Comparison of ENCODE assay signal across 20 cellular contexts in the genomic region with DNA sequence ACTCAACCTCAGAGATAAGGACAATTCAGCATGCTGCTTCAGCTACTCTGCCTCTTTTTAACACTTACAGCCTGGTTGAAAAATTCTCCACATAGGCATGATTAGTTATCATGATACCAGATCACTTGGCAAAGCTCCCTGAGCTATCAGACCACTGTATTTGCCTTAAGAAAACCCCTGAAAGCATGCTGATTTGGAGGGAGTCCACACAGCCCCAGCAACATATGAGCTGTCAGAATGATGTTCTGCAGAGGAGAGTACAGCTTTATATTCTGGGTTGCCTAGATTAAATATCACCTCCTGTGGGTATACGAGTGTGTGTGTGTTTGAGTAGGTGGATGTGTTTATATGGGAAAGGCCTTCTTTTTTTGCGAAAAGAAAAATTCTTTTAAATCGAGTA.
"Had no signal": no experiment of that assay in that cellular context is flagged by ENCODE, and none has a peak within 500 bp of the region (broad histone marks: within the 10 kb centered on the region; RNA-seq: fewer than 3 reads in every experiment).

No MANE protein-coding gene starts in this region.

- H3K27ac ChIP-seq: breast epithelium, epithelial cell of prostate, tibial artery had no signal

- H3K4me3 ChIP-seq: breast epithelium, tibial artery had no signal

- H3K36me3 ChIP-seq: breast epithelium, tibial artery had no signal

- DNase-seq: activated B cell treated with CpG ODN at 0.5 μM for 24 hours; activated CD4-positive, alpha-beta T cell treated with anti-CD3 and anti-CD28 coated beads for 36 hours; activated CD4-positive, alpha-beta T cell treated with anti-CD3 and anti-CD28 coated beads, Interleukin-2, amount 50 U/mL, for 48 hours; activated CD8-positive, alpha-beta memory T cell treated with anti-CD3 and anti-CD28 coated beads, Interleukin-2, amount 50 U/mL, for 48 hours; activated naive CD4-positive, alpha-beta T cell; activated T-cell treated with anti-CD3 and anti-CD28 coated beads, Interleukin-2, amount 50 U/mL, for 4 hours; amniotic stem cell; cerebellar nuclear complex; cortex of kidney; foreskin fibroblast; immature natural killer cell; kidney glomerular epithelial cell; natural killer cell; stimulated activated CD4-positive, alpha-beta T cell treated with anti-CD3 and anti-CD28 coated beads, Interleukin-4, amount 100 ng/mL, for 24 hours; stimulated activated naive CD8-positive, alpha-beta T cell treated with anti-CD3 and anti-CD28 coated beads, Interleukin-15, Interleukin-2, amounts not matched to agents 100 U/mL and 50 U/mL, for 24 hours; substantia nigra; T1000; tibial artery had no signal

- H3K27me3 ChIP-seq: breast epithelium, tibial artery had no signal

- ATAC-seq: activated CD4-positive, alpha-beta T cell treated with anti-CD3 and anti-CD28 coated beads for 36 hours; activated T-cell treated with anti-CD3 and anti-CD28 coated beads, Interleukin-2, amount 50 U/mL, for 4 hours; natural killer cell; stimulated activated naive CD8-positive, alpha-beta T cell treated with anti-CD3 and anti-CD28 coated beads, Interleukin-15, Interleukin-2, amounts not matched to agents 100 U/mL and 50 U/mL, for 24 hours had no signal

- H3K9me3 ChIP-seq: breast epithelium, tibial artery had no signal

- H3K4me1 ChIP-seq: breast epithelium, tibial artery had no signal
